Comparison of ENCODE assay signal across 13 cellular contexts in the genomic region with DNA sequence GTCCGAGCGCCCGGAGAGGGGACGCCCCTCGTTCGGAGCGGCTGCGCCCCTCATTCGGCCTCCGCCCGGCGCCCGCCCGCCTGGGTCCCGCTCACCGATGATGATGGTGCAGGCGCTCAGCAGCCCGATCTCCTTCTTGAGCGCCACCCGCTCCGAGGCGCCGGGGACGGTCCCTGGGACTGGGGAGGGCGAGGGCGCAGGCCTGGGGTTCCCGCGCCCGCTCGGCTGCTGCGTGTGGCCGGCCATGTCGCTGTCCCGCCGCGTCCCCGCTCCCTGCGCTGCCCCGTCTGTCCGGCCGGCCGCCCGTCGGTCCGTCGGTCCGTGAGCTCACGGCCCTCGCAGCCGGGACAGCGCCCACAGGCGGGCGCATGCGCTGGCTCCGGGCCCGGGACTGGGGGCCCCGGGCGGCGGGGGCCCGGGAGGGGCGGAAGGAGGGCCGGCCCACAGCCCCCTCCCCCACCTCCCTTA. TPM values are rescaled to one million over a fixed set of nuclear protein-coding genes. Genes with fewer than 3 reads are reported as not detected.
DNase-seq lines count a peak whose midpoint lies in the region; ATAC-seq, FAIRE-seq and TF ChIP-seq lines count a peak whose summit lies in the region.
"Had no signal": no experiment of that assay in that cellular context is flagged by ENCODE, and none has a peak within 500 bp of the region (broad histone marks: within the 10 kb centered on the region; RNA-seq: fewer than 3 reads in every experiment).

Gene SLC7A10, minus strand, starts transcription at position 393 of the 468 bp plus-strand sequence. Its CDS starts 147 bp downstream, at position 246.

- peaks cover 4% of the 10 kb centered on the region for H3K36me3 Mint-ChIP-seq in astrocyte (ENCODE audit: low read depth, unreplicated experiment)
- peaks cover 2 to 20% of the 10 kb centered on the region in 2 donors for H3K36me3 Mint-ChIP-seq in stimulated activated naive B cell treated with anti-CD40 and anti-IgM and Interleukin-4, amounts not matched to agents 10 μg/mL and 1 μg/mL and 100 μg/mL, for 72 hours
- H3K36me3 Mint-ChIP-seq in Caco-2 (ENCODE audit: insufficient read depth, unreplicated experiment) = no peaks in the 10 kb centered on the region

- peaks cover 16% of the 10 kb centered on the region for H4K20me1 ChIP-seq in astrocyte (ENCODE audit: insufficient read depth, low read length)

- peaks cover 27% of the 10 kb centered on the region for H3K9me3 Mint-ChIP-seq in astrocyte (ENCODE audit: unreplicated experiment)
- peaks cover 14 to 16% of the 10 kb centered on the region in 2 donors for H3K9me3 Mint-ChIP-seq in stimulated activated naive B cell treated with anti-CD40 and anti-IgM and Interleukin-4, amounts not matched to agents 10 μg/mL and 1 μg/mL and 100 μg/mL, for 72 hours
- H3K9me3 Mint-ChIP-seq in Caco-2 (ENCODE audit: unreplicated experiment) = peaks cover 16% of the 10 kb centered on the region

- no peak within 1 kb of the TSS for H3K27ac ChIP-seq in astrocyte (ENCODE audit: low read depth, low read length)
- H3K27ac ChIP-seq: tibial artery had no signal

- POLR2A ChIA-PET in Caco-2 (lab: Charles Lee) = no interaction called here

- TF ChIP-seq CTCF in astrocyte (IDR thresholded peaks at IDR 0.05; ENCODE audit: insufficient read depth, low read depth, low read length) (no peak), Caco-2 (IDR thresholded peaks at IDR 0.05; ENCODE audit: insufficient read depth in 1 of 2, low read depth in 1 of 2, low read length in 1 of 2, severe bottlenecking in 1 of 2, unreplicated experiment in 1 of 2) (no peak)

- no peaks in the 10 kb centered on the region for H3K79me2 ChIP-seq in astrocyte (ENCODE audit: insufficient read depth, low read length)

- ATAC-seq in stimulated activated naive B cell treated with anti-CD40 and anti-IgM and Interleukin-4, amounts not matched to agents 10 μg/mL and 1 μg/mL and 100 μg/mL, for 72 hours (replicated peaks) = no peak
- ATAC-seq: K562 had no signal

- H3K36me3 ChIP-seq in astrocyte (ENCODE audit: insufficient read depth, low read length) (no peaks in the 10 kb centered on the region), Caco-2 (ENCODE audit: control insufficient read depth, insufficient read depth, low read length) (no peaks in the 10 kb centered on the region)

- no TSS peak for BruUV-seq in Caco-2 (replicated peaks; lab: Mats Ljungman, UMichigan)

- peaks cover 4% of the 10 kb centered on the region for H3K9me3 ChIP-seq in astrocyte (ENCODE audit: insufficient read depth, low read depth, low read length)
- peaks cover 25% of the 10 kb centered on the region for H3K9me3 ChIP-seq in Caco-2

- no peak within 1 kb of the TSS for H2AFZ ChIP-seq in astrocyte (ENCODE audit: low read depth, low read length)

- DNase-seq in NCI-H2227 (lab: John Stamatoyannopoulos, UW; ENCODE audit: unreplicated experiment) (peak; percentile 89), NCI-H2227 treated with DMSO at 0.1 percent for 48 hours (lab: John Stamatoyannopoulos, UW) (no peak), astrocyte (ENCODE audit: low read depth) (no peak), left kidney (ENCODE audit: low read depth, low spot score) (peak; percentile 22), SIG-M5 treated with dmso at 0.1 percent for 504 hours (lab: John Stamatoyannopoulos, UW; ENCODE audit: unreplicated experiment) (no peak), NCI-H128 (lab: John Stamatoyannopoulos, UW; ENCODE audit: unreplicated experiment) (no peak), Caco-2 (no peak)
- DNase-seq in stimulated activated naive B cell treated with anti-CD40 and anti-IgM and Interleukin-4, amounts not matched to agents 10 μg/mL and 1 μg/mL and 100 μg/mL, for 72 hours = no peak
- DNase-seq: activated CD8-positive, alpha-beta memory T cell treated with anti-CD3 and anti-CD28 coated beads, Interleukin-2, amount 50 U/mL, for 4 hours; HFFc6; tibial artery had no signal

- H3K27me3 Mint-ChIP-seq in astrocyte (ENCODE audit: low read depth, unreplicated experiment) (peaks cover 70% of the 10 kb centered on the region), Caco-2 (ENCODE audit: insufficient read depth, unreplicated experiment) (peaks cover 3% of the 10 kb centered on the region)
- peaks cover 68 to 82% of the 10 kb centered on the region in 2 donors for H3K27me3 Mint-ChIP-seq in stimulated activated naive B cell treated with anti-CD40 and anti-IgM and Interleukin-4, amounts not matched to agents 10 μg/mL and 1 μg/mL and 100 μg/mL, for 72 hours

- no peak for FAIRE-seq in astrocyte (lab: Jason Lieb, UNC)
- FAIRE-seq: K562 had no signal

- H3K4me1 ChIP-seq in astrocyte (ENCODE audit: insufficient read depth, low read length) (no peaks in the 10 kb centered on the region), Caco-2 (no peaks in the 10 kb centered on the region)

- intact Hi-C loops in Caco-2 (cut with micrococcal nuclease; ENCODE audit: unreplicated experiment) = no loop called here

- no peak within 1 kb of the TSS for H3K9ac ChIP-seq in astrocyte (ENCODE audit: low read length)

- H3K27me3 ChIP-seq in astrocyte (ENCODE audit: insufficient read depth, low read length) (peaks cover 50% of the 10 kb centered on the region), Caco-2 (replicated peaks; ENCODE audit: control insufficient read depth, insufficient read depth, low read length) (no peaks in the 10 kb centered on the region)

- H3K4me3 ChIP-seq in astrocyte (ENCODE audit: insufficient read depth, low read depth, low read length) (no peak within 1 kb of the TSS), Caco-2 (ENCODE audit: low read depth, low read length) (no peak within 1 kb of the TSS)
- H3K4me3 ChIP-seq: K562, tibial artery had no signal

- H3K4me3 Mint-ChIP-seq in astrocyte (ENCODE audit: unreplicated experiment) = peak within 1 kb of the TSS; percentile 20
- peak within 1 kb of the TSS; percentile 73 to 77 for H3K4me3 Mint-ChIP-seq in stimulated activated naive B cell treated with anti-CD40 and anti-IgM and Interleukin-4, amounts not matched to agents 10 μg/mL and 1 μg/mL and 100 μg/mL, for 72 hours
- H3K4me3 Mint-ChIP-seq in Caco-2 (ENCODE audit: unreplicated experiment) = no peak within 1 kb of the TSS
- H3K4me3 Mint-ChIP-seq: HFFc6 had no signal

- H3K4me2 ChIP-seq in astrocyte (ENCODE audit: low read length) = peak within 1 kb of the TSS; percentile 30

- CTCF ChIA-PET in Caco-2 (lab: Charles Lee) = no interaction called here

- H3K4me1 Mint-ChIP-seq in astrocyte (ENCODE audit: low read depth, unreplicated experiment) (peaks cover 6% of the 10 kb centered on the region), Caco-2 (ENCODE audit: low read depth, unreplicated experiment) (no peaks in the 10 kb centered on the region)
- peaks cover 8 to 18% of the 10 kb centered on the region in 2 donors for H3K4me1 Mint-ChIP-seq in stimulated activated naive B cell treated with anti-CD40 and anti-IgM and Interleukin-4, amounts not matched to agents 10 μg/mL and 1 μg/mL and 100 μg/mL, for 72 hours

- no peak within 1 kb of the TSS for H3K27ac Mint-ChIP-seq in astrocyte (ENCODE audit: unreplicated experiment)
- no peak within 1 kb of the TSS for H3K27ac Mint-ChIP-seq in stimulated activated naive B cell treated with anti-CD40 and anti-IgM and Interleukin-4, amounts not matched to agents 10 μg/mL and 1 μg/mL and 100 μg/mL, for 72 hours
- no peak within 1 kb of the TSS for H3K27ac Mint-ChIP-seq in Caco-2 (ENCODE audit: unreplicated experiment)
- H3K27ac Mint-ChIP-seq: HFFc6 had no signal

RNA-seq across cellular contexts. Expression of gene SLC7A10, which starts in this region (rescaled TPM):
- total RNA-seq in astrocyte (0.43 and 0.61 TPM in 2 replicates), Caco-2 (2022) (not detected in 2 replicates)
- total RNA-seq: HFFc6, K562, pulmonary artery endothelial cell had no signal

Comparison
In these comparisons a context has a peak if more than half of its experiments do, and no peak if none do; other contexts are left out.
1. DNase-seq: peak in NCI-H2227 (single experiment) and left kidney (single experiment); none in NCI-H2227 treated with DMSO at 0.1 percent for 48 hours (single experiment), astrocyte (single experiment), stimulated activated naive B cell treated with anti-CD40 and anti-IgM and Interleukin-4, amounts not matched to agents 10 μg/mL and 1 μg/mL and 100 μg/mL, for 72 hours (single experiment), SIG-M5 treated with dmso at 0.1 percent for 504 hours (single experiment), NCI-H128 (single experiment) and Caco-2 (0 of 2).